Comparison of ENCODE assay signal across 9 cellular contexts in genomic region chr5:163508753-163509152, GRCh38. TPM values are rescaled to one million over a fixed set of nuclear protein-coding genes. Genes with fewer than 3 reads are reported as not detected.
DNase-seq lines count a peak whose midpoint lies in the region; ATAC-seq, FAIRE-seq and TF ChIP-seq lines count a peak whose summit lies in the region.
"Had no signal": no experiment of that assay in that cellular context is flagged by ENCODE, and none has a peak within 500 bp of the region (broad histone marks: within the 10 kb centered on the region; RNA-seq: fewer than 3 reads in every experiment).

No MANE protein-coding gene starts in this region.

- no peak for TF ChIP-seq RAD21 in GM12878 (IDR thresholded peaks at IDR 0.05; ENCODE audit: insufficient read depth, low read depth, low read length)

- no peak for TF ChIP-seq CTCF in heart left ventricle (IDR thresholded peaks at IDR 0.05)
- TF ChIP-seq CTCF in GM12878 (IDR thresholded peaks at IDR 0.05 in 2 of 3, conservative IDR thresholded peaks at IDR 0.05 in 1 of 3; ENCODE audit: control insufficient read depth in 2 of 3, extremely low read depth in 1 of 3, insufficient read depth in 1 of 3, low read depth in 3 of 3, low read length in 3 of 3): no peak

- H3K4me1 ChIP-seq in heart left ventricle (peaks cover 11 to 67% (median 51%) of the 10 kb centered on the region in 12 donors), GM12878 (ENCODE audit: control insufficient read depth, insufficient read depth, low read length) (peaks cover 3% of the 10 kb centered on the region; the same call in 1 of the 2 replicates), mucosa of rectum (ENCODE audit: control insufficient read depth in 2 of 2, insufficient read depth in 2 of 2, low read length in 2 of 2) (peaks cover 28 to 33% of the 10 kb centered on the region in 2 donors), urinary bladder (ENCODE audit: insufficient read depth) (no peaks in the 10 kb centered on the region)

- H3K4me3 ChIP-seq in heart left ventricle: peak overlapping the region in 9 of 12 donors; percentile 21 to 90 (median 32)
- peak overlapping the region; percentile 66; the same call in 1 of the 2 replicates for H3K4me3 ChIP-seq in GM12878
- H3K4me3 ChIP-seq in mucosa of rectum (ENCODE audit: low read length in 2 of 2): peak overlapping the region; percentile 39 to 41
- no peak overlapping the region for H3K4me3 ChIP-seq in urinary bladder (ENCODE audit: low read depth, low read length)

- no peak for DNase-seq in heart left ventricle
- DNase-seq in left cardiac atrium: no peak
- no peak for DNase-seq in GM12878 (ENCODE audit: low read depth, low spot score)
- DNase-seq: GOT3 had no signal

- H3K27ac ChIP-seq in heart left ventricle (peak overlapping the region in 9 of 12 donors; percentile 4 to 99 (median 56)), GM12878 (ENCODE audit: control insufficient read depth, insufficient read depth) (peak overlapping the region; percentile 43), mucosa of rectum (ENCODE audit: low read depth in 2 of 2, low read length in 2 of 2) (peak overlapping the region in 1 of 2 donors; percentile 54), urinary bladder (ENCODE audit: low read depth) (peak overlapping the region; percentile 50)

- SMC1A ChIA-PET in GM12878 (lab: Charles Lee; ENCODE audit: uncharacterized antibody, unreplicated experiment): interaction anchor here (0.6 to 2.8 kb wide), 7 partner anchors 12 to 66 kb away, joined by 3 to 13 read pairs (median 4); no protein-coding TSS in a partner anchor

- TF ChIP-seq POLR2A in heart left ventricle (IDR thresholded peaks at IDR 0.05) (no peak), GM12878 (IDR thresholded peaks at IDR 0.05; ENCODE audit: low read depth, low read length) (no peak)

- no TSS peak for BruUV-seq in GM12878 (replicated peaks; lab: Mats Ljungman, UMichigan)

- H3K9me3 ChIP-seq in heart left ventricle: no peaks in the 10 kb centered on the region
- no peaks in the 10 kb centered on the region for H3K9me3 ChIP-seq in GM12878 (replicated peaks; ENCODE audit: control insufficient read depth, insufficient read depth, low read length)
- no peaks in the 10 kb centered on the region for H3K9me3 ChIP-seq in mucosa of rectum (ENCODE audit: control insufficient read depth in 2 of 2, low read length in 2 of 2)

- H3K27me3 ChIP-seq in heart left ventricle (no peaks in the 10 kb centered on the region), GM12878 (replicated peaks in 1 of 2; ENCODE audit: control insufficient read depth in 2 of 2, insufficient read depth in 2 of 2, low read length in 1 of 2) (no peaks in the 10 kb centered on the region), mucosa of rectum (ENCODE audit: control insufficient read depth in 2 of 2, insufficient read depth in 2 of 2, low read length in 2 of 2) (peaks cover 0 to 3% of the 10 kb centered on the region in 2 donors)

- H2AFZ ChIP-seq in GM12878 (ENCODE audit: control insufficient read depth, low read depth, low read length): no peak overlapping the region

- TF ChIP-seq EP300 in GM12878 (IDR thresholded peaks at IDR 0.05; ENCODE audit: borderline replicate concordance in 1 of 2, control insufficient read depth in 1 of 2, low read depth in 2 of 2, low read length in 2 of 2): no peak

- H3K9ac ChIP-seq in GM12878 (ENCODE audit: control insufficient read depth, insufficient read depth, low read length) (peak overlapping the region; percentile 32), mucosa of rectum (ENCODE audit: low read depth in 1 of 2, low read length in 2 of 2) (peak overlapping the region in 1 of 2 donors; percentile 43)

- in situ Hi-C loops in GM12878 (cut with MboI): no loop called here

- CTCF ChIA-PET in GM12878 (lab: Yijun Ruan, JAX): interaction anchor here (1.1 to 1.5 kb wide), 4 partner anchors 10 to 50 kb away, joined by 3 to 9 read pairs (median 5); no protein-coding TSS in a partner anchor

- H4K20me1 ChIP-seq in GM12878 (ENCODE audit: control insufficient read depth, insufficient read depth): peaks cover 2% of the 10 kb centered on the region; the same call in 1 of the 2 replicates

- WGBS in heart left ventricle, 4 donors: 29 to 38% (median 29%) methylated on average over 5 of the region's 5 CpGs
- 56% methylated on average over 5 of the region's 5 CpGs for WGBS in GM12878 (ENCODE audit: insufficient coverage, insufficient replicate concordance, low lambda C conversion rate, missing lambda C conversion rate)
- WGBS in urinary bladder: 32% methylated on average over 5 of the region's 5 CpGs

- POLR2A ChIA-PET in GM12878 (lab: Charles Lee): interaction anchor here (0.5 to 3.3 kb wide), 6 partner anchors 29 to 481 kb away, joined by 3 to 45 read pairs (median 5); partner anchors contain the start of genes HMMR and NUDCD2

- no peak for ATAC-seq in heart left ventricle
- no peak for ATAC-seq in left cardiac atrium
- no peak for ATAC-seq in GM12878
- ATAC-seq in GM19463 (IDR thresholded peaks at IDR 0.05; ENCODE audit: unreplicated experiment): no peak
- no peak for ATAC-seq in HG02610 (IDR thresholded peaks at IDR 0.05; ENCODE audit: unreplicated experiment)
- no peak for ATAC-seq in HG03139 (IDR thresholded peaks at IDR 0.05; ENCODE audit: unreplicated experiment)

- peaks cover 74% of the 10 kb centered on the region for H3K79me2 ChIP-seq in GM12878 (ENCODE audit: control insufficient read depth, insufficient read depth, low read length)

- no peak for FAIRE-seq in GM12878 (lab: Jason Lieb, UNC)

- intact Hi-C loops in heart left ventricle (cut with DNase I): loop anchor here in 1 of 10 donors (5.0 kb wide), 1 partner anchor 46 kb away; the partner anchor contains the start of genes HMMR and NUDCD2
- intact Hi-C loops in left cardiac atrium (cut with DNase I): no loop called here
- intact Hi-C loops in GM12878 (cut with micrococcal nuclease; ENCODE audit: unreplicated experiment): loop anchor here (5.0 kb wide), 1 partner anchor 411 kb away; no protein-coding TSS in a partner anchor

- H3K36me3 ChIP-seq in heart left ventricle (peaks cover 0 to 21% (median 18%) of the 10 kb centered on the region in 9 donors), GM12878 (ENCODE audit: control insufficient read depth in 2 of 2, insufficient read depth in 2 of 2, low read length in 1 of 2) (peaks cover 1 to 12% of the 10 kb centered on the region in 2 experiments; a peak in 2 of 4 replicates), mucosa of rectum (ENCODE audit: control insufficient read depth in 2 of 2, insufficient read depth in 2 of 2, low read length in 2 of 2) (peaks cover 19 to 20% of the 10 kb centered on the region in 2 donors), urinary bladder (ENCODE audit: insufficient read depth) (peaks cover 3% of the 10 kb centered on the region)

- H3K4me2 ChIP-seq in GM12878 (ENCODE audit: control insufficient read depth, insufficient read depth): peak overlapping the region; percentile 56

- RAD21 ChIA-PET in GM12878 (lab: Charles Lee; ENCODE audit: unreplicated experiment): interaction anchor here (0.9 to 2.7 kb wide), 5 partner anchors 10 to 50 kb away, joined by 3 to 7 read pairs (median 3); no protein-coding TSS in a partner anchor

RNA-seq across cellular contexts. Expression of gene MAT2B, which starts 3.3 kb away (rescaled TPM):
- total RNA-seq in heart left ventricle (10 to 100 TPM; 46.3 to 61.6 (median 59.3) TPM), left cardiac atrium (10 to 100 TPM; 53.0 to 72.7 TPM), GM12878 (2014; rRNA removed) (43.2 and 53.3 TPM in 2 replicates), GM12878 (2014; rRNA removed; fragmentation: Illumina TruSeq; extraction: Trizol) (46.4 and 48.5 TPM in 2 replicates), GM12878 (2021) (48.0 and 49.7 TPM in 2 replicates), urinary bladder (61.9 TPM)
- polyA plus RNA-seq in heart left ventricle (10 to 100 TPM; 33.8 to 53.4 TPM), GM12878 (2011; rRNA removed) (96.8 and 98.5 TPM in 2 replicates), GM12878 (2014; fragmentation: Illumina TruSeq; extraction: Trizol) (61.9 and 75.9 TPM in 2 replicates), GM12878 (2014; fragmentation: Nextera tagmentation; extraction: Ambion mirVana) (10 to 100 TPM; 65.5 to 77.7 TPM), GM12878 (2014; rRNA removed) (37.6 and 46.4 TPM in 2 replicates), GM12878 (2016; fragmentation: Nextera tagmentation; extraction: Ambion mirVana) (100 to 1,000 TPM; 119 to 122 TPM), urinary bladder (58.2 TPM)
- total RNA-seq in GM12878 (2013; cell fraction: nucleolus; rRNA removed): 33.1 and 35.1 TPM in 2 replicates
- polyA plus RNA-seq in GM12878 (2011; ENCODE audit: low read depth): 39.7 TPM
- 28.4 and 28.9 TPM in 2 replicates for polyA plus RNA-seq in GM12878 (2011; cell fraction: cytosol; rRNA removed)
- polyA plus RNA-seq in GM12878 (2011; cell fraction: nucleus; rRNA removed): 27.6 and 27.7 TPM in 2 replicates
- polyA plus RNA-seq in GM12878 (2012): 49.7 and 62.4 TPM in 2 replicates
- 29.9 and 47.2 TPM in 2 replicates for polyA minus RNA-seq in GM12878 (2011; rRNA and poly(A)+ RNA removed)
- 13.9 and 17.6 TPM in 2 replicates for polyA minus RNA-seq in GM12878 (2011; cell fraction: cytosol; rRNA and poly(A)+ RNA removed)
- 9.1 and 15.5 TPM in 2 replicates for polyA minus RNA-seq in GM12878 (2011; cell fraction: nucleus; rRNA and poly(A)+ RNA removed)

RNA-seq across cellular contexts. Expression of gene HMMR, which starts 48.3 kb away (rescaled TPM):
- total RNA-seq in heart left ventricle: 1 to 10 TPM in 5 of 9 donors, under 1 TPM in 3, not detected in 1; 0.47 to 6.6 (median 1.3) TPM
- under 1 TPM; 0.15 to 0.50 TPM for polyA plus RNA-seq in heart left ventricle
- 1 to 10 TPM in 1 of 2 donors, under 1 TPM in 1; 0.52 to 1.7 TPM for total RNA-seq in left cardiac atrium
- total RNA-seq in GM12878 (2013; cell fraction: nucleolus; rRNA removed): 24.5 and 26.0 TPM in 2 replicates
- 55.2 and 75.9 TPM in 2 replicates for total RNA-seq in GM12878 (2014; rRNA removed)
- 96.7 and 101 TPM in 2 replicates for total RNA-seq in GM12878 (2014; rRNA removed; fragmentation: Illumina TruSeq; extraction: Trizol)
- 52.6 and 59.3 TPM in 2 replicates for total RNA-seq in GM12878 (2021)
- 13.8 TPM for polyA plus RNA-seq in GM12878 (2011; ENCODE audit: low read depth)
- polyA plus RNA-seq in GM12878 (2011; rRNA removed): 63.9 and 131 TPM in 2 replicates
- 16.7 and 19.6 TPM in 2 replicates for polyA plus RNA-seq in GM12878 (2011; cell fraction: cytosol; rRNA removed)
- polyA plus RNA-seq in GM12878 (2011; cell fraction: nucleus; rRNA removed): 34.3 and 53.5 TPM in 2 replicates
- 18.8 and 33.5 TPM in 2 replicates for polyA plus RNA-seq in GM12878 (2012)
- polyA plus RNA-seq in GM12878 (2014; fragmentation: Illumina TruSeq; extraction: Trizol): 93.0 and 111 TPM in 2 replicates
- polyA plus RNA-seq in GM12878 (2014; fragmentation: Nextera tagmentation; extraction: Ambion mirVana): 10 to 100 TPM; 58.1 to 64.4 TPM
- 36.1 and 44.1 TPM in 2 replicates for polyA plus RNA-seq in GM12878 (2014; rRNA removed)
- 100 to 1,000 TPM; 117 to 122 TPM for polyA plus RNA-seq in GM12878 (2016; fragmentation: Nextera tagmentation; extraction: Ambion mirVana)
- polyA minus RNA-seq in GM12878 (2011; rRNA and poly(A)+ RNA removed): 22.7 and 22.8 TPM in 2 replicates
- polyA minus RNA-seq in GM12878 (2011; cell fraction: cytosol; rRNA and poly(A)+ RNA removed): 10.8 and 14.7 TPM in 2 replicates
- 14.3 and 16.6 TPM in 2 replicates for polyA minus RNA-seq in GM12878 (2011; cell fraction: nucleus; rRNA and poly(A)+ RNA removed)
- total RNA-seq in urinary bladder: 29.0 TPM
- 0.67 TPM for polyA plus RNA-seq in urinary bladder

RNA-seq across cellular contexts. Expression of gene NUDCD2, which starts 48.9 kb away (rescaled TPM):
- total RNA-seq in heart left ventricle (10 to 100 TPM in 7 of 9 donors, 1 to 10 TPM in 2; 1.6 to 17.1 (median 13.4) TPM), left cardiac atrium (10 to 100 TPM; 15.7 to 16.4 TPM), GM12878 (2014; rRNA removed) (23.7 and 24.1 TPM in 2 replicates), GM12878 (2014; rRNA removed; fragmentation: Illumina TruSeq; extraction: Trizol) (20.7 and 25.3 TPM in 2 replicates), GM12878 (2021) (50.4 and 53.9 TPM in 2 replicates), urinary bladder (13.1 TPM)
- polyA plus RNA-seq in heart left ventricle (1 to 10 TPM; 3.8 to 5.7 TPM), GM12878 (2011; rRNA removed) (25.0 and 50.1 TPM in 2 replicates), GM12878 (2014; fragmentation: Illumina TruSeq; extraction: Trizol) (21.8 and 24.0 TPM in 2 replicates), GM12878 (2014; fragmentation: Nextera tagmentation; extraction: Ambion mirVana) (10 to 100 TPM in 1 of 2 experiments, 1 to 10 TPM in 1; 9.1 to 18.1 TPM), GM12878 (2014; rRNA removed) (19.5 and 22.5 TPM in 2 replicates), GM12878 (2016; fragmentation: Nextera tagmentation; extraction: Ambion mirVana) (100 to 1,000 TPM; 114 to 133 TPM), urinary bladder (12.9 TPM)
- total RNA-seq in GM12878 (2013; cell fraction: nucleolus; rRNA removed): 38.4 and 41.6 TPM in 2 replicates
- 4.3 TPM for polyA plus RNA-seq in GM12878 (2011; ENCODE audit: low read depth)
- polyA plus RNA-seq in GM12878 (2011; cell fraction: cytosol; rRNA removed): 7.3 and 7.8 TPM in 2 replicates
- polyA plus RNA-seq in GM12878 (2011; cell fraction: nucleus; rRNA removed): 11.5 and 12.9 TPM in 2 replicates
- polyA plus RNA-seq in GM12878 (2012): 23.8 TPM in 2 replicates
- polyA minus RNA-seq in GM12878 (2011; rRNA and poly(A)+ RNA removed): 7.6 and 11.0 TPM in 2 replicates
- polyA minus RNA-seq in GM12878 (2011; cell fraction: cytosol; rRNA and poly(A)+ RNA removed): 4.5 and 11.9 TPM in 2 replicates
- polyA minus RNA-seq in GM12878 (2011; cell fraction: nucleus; rRNA and poly(A)+ RNA removed): 10.6 and 16.1 TPM in 2 replicates
